Comparison of ENCODE assay signal across 2 cellular contexts in genomic region chr14:103436533-103436932, GRCh38.
TF ChIP-seq lines count a peak whose summit lies in the region.

No MANE protein-coding gene starts in this region.

TF ChIP-seq in IMR-90, 13 proteins besides CTCF, POLR2A, EP300 and RAD21:
- TF ChIP-seq CEBPB (IDR thresholded peaks at IDR 0.05; ENCODE audit: low read depth, low read length) (peak; percentile 46; the same call in 1 of the 2 replicates), NFE2L2 (IDR thresholded peaks at IDR 0.05; ENCODE audit: low read depth, low read length) (peak; percentile 77; the same call in 1 of the 2 replicates), MAFK (IDR thresholded peaks at IDR 0.05; ENCODE audit: low read depth, low read length) (no peak)

TF ChIP-seq in K562, 482 proteins besides CTCF, POLR2A, EP300 and RAD21:
- TF ChIP-seq, protein P1, sequence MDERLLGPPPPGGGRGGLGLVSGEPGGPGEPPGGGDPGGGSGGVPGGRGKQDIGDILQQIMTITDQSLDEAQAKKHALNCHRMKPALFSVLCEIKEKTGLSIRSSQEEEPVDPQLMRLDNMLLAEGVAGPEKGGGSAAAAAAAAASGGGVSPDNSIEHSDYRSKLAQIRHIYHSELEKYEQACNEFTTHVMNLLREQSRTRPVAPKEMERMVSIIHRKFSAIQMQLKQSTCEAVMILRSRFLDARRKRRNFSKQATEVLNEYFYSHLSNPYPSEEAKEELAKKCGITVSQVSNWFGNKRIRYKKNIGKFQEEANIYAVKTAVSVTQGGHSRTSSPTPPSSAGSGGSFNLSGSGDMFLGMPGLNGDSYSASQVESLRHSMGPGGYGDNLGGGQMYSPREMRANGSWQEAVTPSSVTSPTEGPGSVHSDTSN (CRISPR knock-in tag; IDR thresholded peaks at IDR 0.05; ENCODE audit: low read depth), result no peak
- TF ChIP-seq, protein P1 (tag; conservative IDR thresholded peaks at IDR 0.05; ENCODE audit: low read depth), result peak; percentile 11; the same call in 1 of the 2 replicates
- TF ChIP-seq SMARCA4 (IDR thresholded peaks at IDR 0.05) (no peak), FOXO4 (CRISPR knock-in tag; IDR thresholded peaks at IDR 0.05) (no peak)
- TF ChIP-seq, protein P2, sequence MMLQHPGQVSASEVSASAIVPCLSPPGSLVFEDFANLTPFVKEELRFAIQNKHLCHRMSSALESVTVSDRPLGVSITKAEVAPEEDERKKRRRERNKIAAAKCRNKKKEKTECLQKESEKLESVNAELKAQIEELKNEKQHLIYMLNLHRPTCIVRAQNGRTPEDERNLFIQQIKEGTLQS (IDR thresholded peaks at IDR 0.05), result peak; percentile 49; the same call in 1 of the 2 replicates
- TF ChIP-seq, protein P2 (CRISPR knock-in tag; conservative IDR thresholded peaks at IDR 0.05), result no peak
- TF ChIP-seq, protein P3, sequence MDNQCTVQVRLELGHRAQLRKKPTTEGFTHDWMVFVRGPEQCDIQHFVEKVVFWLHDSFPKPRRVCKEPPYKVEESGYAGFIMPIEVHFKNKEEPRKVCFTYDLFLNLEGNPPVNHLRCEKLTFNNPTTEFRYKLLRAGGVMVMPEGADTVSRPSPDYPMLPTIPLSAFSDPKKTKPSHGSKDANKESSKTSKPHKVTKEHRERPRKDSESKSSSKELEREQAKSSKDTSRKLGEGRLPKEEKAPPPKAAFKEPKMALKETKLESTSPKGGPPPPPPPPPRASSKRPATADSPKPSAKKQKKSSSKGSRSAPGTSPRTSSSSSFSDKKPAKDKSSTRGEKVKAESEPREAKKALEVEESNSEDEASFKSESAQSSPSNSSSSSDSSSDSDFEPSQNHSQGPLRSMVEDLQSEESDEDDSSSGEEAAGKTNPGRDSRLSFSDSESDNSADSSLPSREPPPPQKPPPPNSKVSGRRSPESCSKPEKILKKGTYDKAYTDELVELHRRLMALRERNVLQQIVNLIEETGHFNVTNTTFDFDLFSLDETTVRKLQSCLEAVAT (IDR thresholded peaks at IDR 0.05), result no peak
